1 cellular context compared by ENCODE assay signal in the genomic region with DNA sequence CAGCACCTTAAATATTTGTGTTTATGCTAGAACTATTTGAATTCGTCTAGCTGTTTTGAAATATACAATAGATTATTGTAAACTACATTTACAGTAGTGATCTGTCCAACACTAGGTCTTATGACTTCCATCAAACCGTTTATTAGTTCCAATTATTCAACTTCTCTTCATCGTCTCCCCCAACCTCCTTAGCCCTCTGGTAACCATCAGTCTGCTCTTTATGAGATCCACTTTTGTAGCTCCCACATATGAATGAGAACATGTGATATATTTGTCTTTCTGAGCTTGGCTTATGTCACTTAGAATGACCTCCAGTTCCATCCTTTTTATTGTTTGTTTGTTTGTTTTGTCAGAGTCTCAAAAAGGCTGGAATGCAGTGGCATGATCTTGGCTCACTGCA.
TF ChIP-seq lines count a peak whose summit lies in the region.

No MANE protein-coding gene starts in this region.

TF ChIP-seq in H1, 55 proteins besides CTCF, POLR2A, EP300 and RAD21 (continued from another document):
- TF ChIP-seq ATF2 (IDR thresholded peaks at IDR 0.05; ENCODE audit: low read length) (no peak), SIN3A (conservative IDR thresholded peaks at IDR 0.05 in 1 of 2, IDR thresholded peaks at IDR 0.05 in 1 of 2; ENCODE audit: low read depth in 1 of 2, low read length in 2 of 2) (no peak), GTF2F1 (IDR thresholded peaks at IDR 0.05; ENCODE audit: borderline replicate concordance, low read depth, low read length) (no peak), RNF2 (IDR thresholded peaks at IDR 0.05; ENCODE audit: borderline replicate concordance, low read depth, low read length, missing control alignments, poor library complexity, severe bottlenecking) (no peak), CHD1 (IDR thresholded peaks at IDR 0.05; ENCODE audit: low read depth, low read length) (no peak), JUND (IDR thresholded peaks at IDR 0.05; ENCODE audit: low read length) (no peak)
- TF ChIP-seq, protein P1, sequence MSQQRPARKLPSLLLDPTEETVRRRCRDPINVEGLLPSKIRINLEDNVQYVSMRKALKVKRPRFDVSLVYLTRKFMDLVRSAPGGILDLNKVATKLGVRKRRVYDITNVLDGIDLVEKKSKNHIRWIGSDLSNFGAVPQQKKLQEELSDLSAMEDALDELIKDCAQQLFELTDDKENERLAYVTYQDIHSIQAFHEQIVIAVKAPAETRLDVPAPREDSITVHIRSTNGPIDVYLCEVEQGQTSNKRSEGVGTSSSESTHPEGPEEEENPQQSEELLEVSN (IDR thresholded peaks at IDR 0.05), result no peak
